15 cellular contexts compared by ENCODE assay signal in genomic region chr17:69445132-69445531, GRCh38.
"Had no signal": no experiment of that assay in that cellular context is flagged by ENCODE, and none has a peak within 500 bp of the region (broad histone marks: within the 10 kb centered on the region; RNA-seq: fewer than 3 reads in every experiment).

No MANE protein-coding gene starts in this region.

- H3K4me2 ChIP-seq: hepatocyte, neural progenitor cell had no signal

- H3K4me3 Mint-ChIP-seq: neural progenitor cell; stimulated activated naive CD8-positive, alpha-beta T cell treated with anti-CD3 and anti-CD28 coated beads, Interleukin-15, amount 100 ng/mL, for 72 hours; T-cell had no signal

- H3K27ac Mint-ChIP-seq: activated naive CD4-positive, alpha-beta T cell treated with anti-CD3 and anti-CD28 coated beads, Interleukin-2, amount 50 U/mL, for 72 hours; neural progenitor cell had no signal

- H3K27me3 ChIP-seq: ascending aorta, gastroesophageal sphincter, hepatocyte, neural progenitor cell, ovary, testis had no signal

- DNase-seq: activated CD4-positive, alpha-beta T cell treated with anti-CD3 and anti-CD28 coated beads for 4 hours; activated effector memory CD4-positive, alpha-beta T cell treated with anti-CD3 and anti-CD28 coated beads, Interleukin-2, amount 50 U/mL, for 16 hours; kidney; ovary; stimulated activated CD4-positive, alpha-beta T cell treated with anti-CD3 and anti-CD28 coated beads, Interleukin-15, amount 100 ng/mL, for 24 hours; stimulated activated CD4-positive, alpha-beta T cell treated with anti-CD3 and anti-CD28 coated beads, Interleukin-4, amount 100 ng/mL, for 24 hours; stimulated activated naive CD8-positive, alpha-beta T cell treated with anti-CD3 and anti-CD28 coated beads, Interleukin-15, amount 100 ng/mL, for 72 hours; T-cell; testis; WERI-Rb-1 had no signal

- H3K9ac ChIP-seq: neural progenitor cell had no signal

- H3K36me3 ChIP-seq: ascending aorta, gastroesophageal sphincter, neural progenitor cell, ovary, WERI-Rb-1 had no signal

- H2AFZ ChIP-seq: hepatocyte, neural progenitor cell had no signal

- H3K9me3 ChIP-seq: testis had no signal

- H3K4me3 ChIP-seq: ascending aorta, gastroesophageal sphincter, hepatocyte, neural progenitor cell, ovary, testis had no signal

- H3K4me1 ChIP-seq: ascending aorta, testis had no signal

- H3K4me1 Mint-ChIP-seq: stimulated activated naive CD8-positive, alpha-beta T cell treated with anti-CD3 and anti-CD28 coated beads, Interleukin-15, amount 100 ng/mL, for 72 hours had no signal

- H3K27me3 Mint-ChIP-seq: stimulated activated naive CD8-positive, alpha-beta T cell treated with anti-CD3 and anti-CD28 coated beads, Interleukin-15, amount 100 ng/mL, for 72 hours; T-cell had no signal

- H3K27ac ChIP-seq: ascending aorta, gastroesophageal sphincter, hepatocyte, neural progenitor cell, ovary, testis, WERI-Rb-1 had no signal

- ATAC-seq: gastroesophageal sphincter; stimulated activated naive CD8-positive, alpha-beta T cell treated with anti-CD3 and anti-CD28 coated beads, Interleukin-15, amount 100 ng/mL, for 72 hours had no signal
